Comparison of ENCODE assay signal across 24 cellular contexts in the genomic region with DNA sequence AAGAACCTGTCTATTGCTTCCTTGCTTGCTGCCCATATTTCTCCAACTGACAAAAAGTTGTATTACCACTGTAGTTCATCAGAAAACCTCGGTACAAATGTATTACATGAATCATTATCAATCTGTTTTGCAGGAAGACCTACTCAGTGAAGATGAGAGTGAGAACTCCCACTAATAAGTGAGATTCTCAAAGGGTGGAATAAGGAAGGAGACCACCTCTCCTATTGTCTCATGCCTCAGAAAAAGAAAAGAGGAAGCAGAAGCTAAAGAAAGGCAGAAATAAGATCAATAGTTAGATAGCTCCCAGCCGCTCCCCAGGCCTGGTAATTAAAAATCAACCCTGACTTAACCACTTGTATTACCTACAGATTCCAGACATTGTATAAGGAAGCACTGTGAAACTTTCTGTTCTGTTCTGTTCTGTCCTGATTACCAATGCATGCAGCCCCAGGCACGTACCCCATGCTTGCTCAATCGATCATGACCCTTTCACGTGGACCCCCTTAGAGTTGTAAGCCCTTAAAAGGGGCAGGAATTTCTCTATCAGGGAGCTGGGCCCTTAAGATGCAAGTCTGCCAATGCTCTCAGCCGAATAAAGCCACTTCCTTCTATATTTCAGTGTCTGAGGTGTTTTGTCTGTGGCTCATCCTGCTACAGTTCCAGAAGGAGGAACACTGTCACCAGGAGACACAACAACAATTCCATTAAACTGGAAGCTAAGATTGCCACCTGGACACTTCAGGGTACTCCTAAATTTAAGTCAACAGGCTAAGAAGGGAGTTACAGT.
"Had no signal": no experiment of that assay in that cellular context is flagged by ENCODE, and none has a peak within 500 bp of the region (broad histone marks: within the 10 kb centered on the region; RNA-seq: fewer than 3 reads in every experiment).

No MANE protein-coding gene starts in this region.

- H3K4me1 ChIP-seq: heart left ventricle, psoas muscle, spleen, testis, upper lobe of right lung had no signal

- H3K36me3 Mint-ChIP-seq: stimulated activated memory B cell treated with anti-CD40 and anti-IgM and Interleukin-4, amounts not matched to agents 10 μg/mL and 1 μg/mL and 100 μg/mL, for 72 hours had no signal

- H3K27ac ChIP-seq: dorsolateral prefrontal cortex, heart left ventricle, psoas muscle, spleen, testis, tibial nerve, upper lobe of right lung had no signal

- FAIRE-seq: frontal cortex, islet of Langerhans had no signal

- H3K27me3 ChIP-seq: dorsolateral prefrontal cortex, heart left ventricle, spleen, testis, tibial nerve, upper lobe of right lung had no signal

- H3K4me1 Mint-ChIP-seq: naive thymus-derived CD4-positive, alpha-beta T cell; stimulated activated memory B cell treated with anti-CD40 and anti-IgM and Interleukin-4, amounts not matched to agents 10 μg/mL and 1 μg/mL and 100 μg/mL, for 72 hours had no signal

- H3K4me3 ChIP-seq: dorsolateral prefrontal cortex, heart left ventricle, psoas muscle, spleen, testis, tibial nerve, upper lobe of right lung had no signal

- ATAC-seq: esophagus mucosa; heart left ventricle; left lobe of liver; naive thymus-derived CD4-positive, alpha-beta T cell; psoas muscle; sciatic nerve; stimulated activated memory B cell treated with anti-CD40 and anti-IgM and Interleukin-4, amounts not matched to agents 10 μg/mL and 1 μg/mL and 100 μg/mL, for 72 hours; upper lobe of right lung had no signal

- H3K27me3 Mint-ChIP-seq: naive thymus-derived CD4-positive, alpha-beta T cell; stimulated activated memory B cell treated with anti-CD40 and anti-IgM and Interleukin-4, amounts not matched to agents 10 μg/mL and 1 μg/mL and 100 μg/mL, for 72 hours; stimulated activated naive CD8-positive, alpha-beta T cell treated with anti-CD3 and anti-CD28 coated beads, Interleukin-15, Interleukin-2, amounts not matched to agents 100 ng/mL and 50 ng/mL, for 24 hours had no signal

- H3K27ac Mint-ChIP-seq: naive thymus-derived CD4-positive, alpha-beta T cell; nephron progenitor cell; stimulated activated memory B cell treated with anti-CD40 and anti-IgM and Interleukin-4, amounts not matched to agents 10 μg/mL and 1 μg/mL and 100 μg/mL, for 72 hours; stimulated activated naive CD8-positive, alpha-beta T cell treated with anti-CD3 and anti-CD28 coated beads, Interleukin-15, Interleukin-2, amounts not matched to agents 100 ng/mL and 50 ng/mL, for 24 hours had no signal

- DNase-seq: cortex of kidney; dorsolateral prefrontal cortex; effector CD8-positive, alpha-beta T cell; heart left ventricle; hippocampal formation; mammary epithelial cell; naive thymus-derived CD4-positive, alpha-beta T cell; nephron progenitor cell; psoas muscle; retina; spleen; stimulated activated CD4-positive, alpha-beta T cell treated with anti-CD3 and anti-CD28 coated beads, Interleukin-15, amount 100 ng/mL, for 24 hours; stimulated activated CD4-positive, alpha-beta T cell treated with anti-CD3 and anti-CD28 coated beads, Interleukin-1b, Interleukin-23, amount 100 ng/mL, for 48 hours; stimulated activated CD4-positive, alpha-beta T cell treated with anti-CD3 and anti-CD28 coated beads, Interleukin-4, amount 100 ng/mL, for 24 hours; testis; upper lobe of right lung had no signal

- H3K4me3 Mint-ChIP-seq: naive thymus-derived CD4-positive, alpha-beta T cell; nephron progenitor cell; stimulated activated memory B cell treated with anti-CD40 and anti-IgM and Interleukin-4, amounts not matched to agents 10 μg/mL and 1 μg/mL and 100 μg/mL, for 72 hours; stimulated activated naive CD8-positive, alpha-beta T cell treated with anti-CD3 and anti-CD28 coated beads, Interleukin-15, Interleukin-2, amounts not matched to agents 100 ng/mL and 50 ng/mL, for 24 hours had no signal

- H3K36me3 ChIP-seq: heart left ventricle, spleen, tibial nerve, upper lobe of right lung had no signal

- H3K9me3 ChIP-seq: testis had no signal
